Comparison of ENCODE assay signal across 8 cellular contexts in the genomic region with DNA sequence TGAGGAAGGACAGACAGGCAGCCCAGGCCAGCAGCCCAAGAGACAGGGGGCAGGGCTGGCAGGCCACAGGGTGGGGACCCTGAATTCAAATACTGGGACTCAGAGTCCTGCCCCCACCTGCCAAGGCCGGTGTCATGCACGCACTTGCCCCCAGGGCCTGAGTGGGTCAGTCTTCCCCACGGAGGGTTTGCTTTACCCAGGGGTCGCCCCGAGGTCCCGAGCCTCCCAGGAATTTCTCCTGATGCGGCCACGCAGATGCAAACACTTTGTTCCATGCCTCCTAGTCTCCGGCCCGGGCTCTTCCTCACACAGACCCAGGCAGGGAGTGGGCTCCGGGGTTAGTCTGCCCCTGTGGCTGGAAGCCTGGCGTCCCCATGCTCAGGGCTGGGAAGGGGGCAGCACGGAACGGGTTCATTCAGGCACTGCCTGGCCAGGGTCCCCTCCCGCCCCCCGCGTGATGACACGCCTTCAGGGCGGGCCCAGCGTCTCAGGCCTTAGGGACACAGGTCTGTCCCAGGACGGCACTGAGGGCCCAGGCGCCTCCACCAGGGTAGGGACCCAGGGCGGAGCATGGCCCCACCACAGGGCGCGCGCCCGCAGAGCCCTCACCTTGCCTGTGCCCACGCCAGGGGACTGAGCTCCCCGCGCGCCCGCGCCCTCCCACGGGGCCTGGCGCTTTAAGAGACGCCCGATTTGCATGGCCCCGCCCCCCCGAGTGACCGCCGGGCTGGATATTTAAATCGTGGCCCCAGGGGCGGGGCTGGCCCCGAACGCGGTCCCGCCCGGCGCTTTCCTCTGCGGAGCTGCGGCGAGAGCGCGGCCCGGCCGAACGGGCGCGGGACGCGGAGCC. TPM values are rescaled to one million over a fixed set of nuclear protein-coding genes. Genes with fewer than 3 reads are reported as not detected.
DNase-seq lines count a peak whose midpoint lies in the region; ATAC-seq and TF ChIP-seq lines count a peak whose summit lies in the region.

A gene (plus strand): TSS at position 763 of the 850 bp plus-strand sequence. CDS start 220 bp downstream, outside the sequence.

- H3K4me3 ChIP-seq in BE2C (ENCODE audit: low read depth, low read length) (peak within 1 kb of the TSS; percentile 64), cardiac muscle cell (peak within 1 kb of the TSS; percentile 43), parathyroid adenoma (ENCODE audit: low read depth, low read length) (peak within 1 kb of the TSS; percentile 63), upper lobe of right lung (peak within 1 kb of the TSS; percentile 65)

- H3K4me1 ChIP-seq in BE2C (no peaks in the 10 kb centered on the region), cardiac muscle cell (ENCODE audit: low read depth) (no peaks in the 10 kb centered on the region), parathyroid adenoma (peaks cover 42% of the 10 kb centered on the region), upper lobe of right lung (peaks cover 64% of the 10 kb centered on the region)

- intact Hi-C loops in upper lobe of right lung (cut with DNase I), result no loop called here

- peak within 1 kb of the TSS; percentile 94 for H3K4me2 ChIP-seq in parathyroid adenoma (ENCODE audit: low read length)

- H2AFZ ChIP-seq in parathyroid adenoma, result peak within 1 kb of the TSS; percentile 74

- H3K79me2 ChIP-seq in parathyroid adenoma, result no peaks in the 10 kb centered on the region

- H3K27ac ChIP-seq in adipose tissue (ENCODE audit: low read depth, low read length), result no peak within 1 kb of the TSS
- H3K27ac ChIP-seq in cardiac muscle cell, result no peak within 1 kb of the TSS
- H3K27ac ChIP-seq in parathyroid adenoma, result peak within 1 kb of the TSS; percentile 53
- peak within 1 kb of the TSS; percentile 90 for H3K27ac ChIP-seq in upper lobe of right lung

- TF ChIP-seq CTCF in BE2C (IDR thresholded peaks at IDR 0.05; ENCODE audit: low read depth, low read length) (no peak), cardiac muscle cell (IDR thresholded peaks at IDR 0.05; ENCODE audit: low read depth, low read length) (no peak), parathyroid adenoma (IDR thresholded peaks at IDR 0.05) (no peak), upper lobe of right lung (IDR thresholded peaks at IDR 0.05) (no peak)

- WGBS in adipose tissue, 3 donors, result 6 to 9% (median 7%) methylated on average over 47 to 61 of the region's 61 CpGs

- H3K27me3 ChIP-seq in BE2C (peaks cover 9% of the 10 kb centered on the region), cardiac muscle cell (peaks cover 33% of the 10 kb centered on the region), parathyroid adenoma (ENCODE audit: control insufficient read depth, insufficient read depth, low read length) (no peaks in the 10 kb centered on the region), upper lobe of right lung (no peaks in the 10 kb centered on the region)

- no peaks in the 10 kb centered on the region for H3K9me3 ChIP-seq in BE2C
- no peaks in the 10 kb centered on the region for H3K9me3 ChIP-seq in cardiac muscle cell (ENCODE audit: low read depth)
- H3K9me3 ChIP-seq in parathyroid adenoma (ENCODE audit: control insufficient read depth, low read length), result no peaks in the 10 kb centered on the region
- no peaks in the 10 kb centered on the region for H3K9me3 ChIP-seq in upper lobe of right lung

- peak; percentile 93 for DNase-seq in BE2C
- DNase-seq in SK-N-DZ (ENCODE audit: low spot score), result peak; percentile 64
- DNase-seq in cardiac muscle cell (ENCODE audit: low read depth in 1 of 2, low spot score in 1 of 2), result peak; percentile 86 to 91
- peak; percentile 96 for DNase-seq in upper lobe of right lung
- no peak for DNase-seq in NCI-H2107 treated with DMSO at 0.1 percent for 48 hours (lab: John Stamatoyannopoulos, UW; ENCODE audit: unreplicated experiment)

- no peak within 1 kb of the TSS for H3K9ac ChIP-seq in parathyroid adenoma

- H3K36me3 ChIP-seq in BE2C (no peaks in the 10 kb centered on the region), cardiac muscle cell (no peaks in the 10 kb centered on the region), parathyroid adenoma (ENCODE audit: control insufficient read depth, insufficient read depth, low read length) (no peaks in the 10 kb centered on the region), upper lobe of right lung (no peaks in the 10 kb centered on the region)

- ATAC-seq in HG03432 (IDR thresholded peaks at IDR 0.05; ENCODE audit: unreplicated experiment), result peak; percentile 63
- ATAC-seq in upper lobe of right lung, result peak; percentile 88

RNA-seq across cellular contexts. Expression of the gene that starts here (rescaled TPM):
- 1.6 TPM for polyA plus RNA-seq in BE2C (2012; ENCODE audit: insufficient read depth, insufficient read length, low read depth)
- polyA plus RNA-seq in SK-N-DZ (2014; cell fraction: cytosol; rRNA removed), result 0.10 TPM in 1 of 2 replicates, not detected in the other
- 0.07 TPM in 1 of 2 replicates, not detected in the other for polyA plus RNA-seq in SK-N-DZ (2014; cell fraction: nucleus; rRNA removed)
- polyA plus RNA-seq in adipose tissue (10 to 100 TPM in 2 of 3 donors, 1 to 10 TPM in 1; 3.3 to 18.1 (median 17.8) TPM), cardiac muscle cell (0.41 and 0.76 TPM in 2 replicates)
- total RNA-seq in cardiac muscle cell (0.09 and 1.2 TPM in 2 replicates), upper lobe of right lung (38.4 TPM)

Comparison
In these comparisons a context has a peak if more than half of its experiments do, and no peak if none do; other contexts are left out.
1. RNA of the gene that starts here (total RNA-seq): 38.4 TPM in upper lobe of right lung (single experiment); 0.09 to 1.2 TPM in cardiac muscle cell; every median in the first group is over 10 times any median in the second.
2. H3K27ac ChIP-seq: peak in parathyroid adenoma (single experiment) and upper lobe of right lung (single experiment); none in adipose tissue (single experiment) and cardiac muscle cell (single experiment).
3. Peak in every context shown above with its lines, with median percentiles within 50 percentile points of each other: H3K4me3 ChIP-seq.